In genomic region chr9:89493181-89493580, GRCh38 we compare ENCODE assay signal across 17 cellular contexts. TPM values are rescaled to one million over a fixed set of nuclear protein-coding genes. Genes with fewer than 3 reads are reported as not detected.
DNase-seq lines count a peak whose midpoint lies in the region; ATAC-seq and TF ChIP-seq lines count a peak whose summit lies in the region.
"Had no signal": no experiment of that assay in that cellular context is flagged by ENCODE, and none has a peak within 500 bp of the region (broad histone marks: within the 10 kb centered on the region; RNA-seq: fewer than 3 reads in every experiment).

No MANE protein-coding gene starts in this region.

- peaks cover 92% of the 10 kb centered on the region for H3K4me1 Mint-ChIP-seq in activated T-cell treated with anti-CD3 and anti-CD28 coated beads, Interleukin-2, amount 50 U/mL, for 72 hours (ENCODE audit: low read depth)
- peaks cover 80% of the 10 kb centered on the region for H3K4me1 Mint-ChIP-seq in activated CD8-positive, alpha-beta memory T cell treated with anti-CD3 and anti-CD28 coated beads, Interleukin-2, amount 10 ng/mL, durations not matched to agents 7 days and 5 days
- H3K4me1 Mint-ChIP-seq in glutamatergic neuron (ENCODE audit: low read depth, unreplicated experiment), result peaks cover 53% of the 10 kb centered on the region

- no peak for DNase-seq in activated T-cell treated with anti-CD3 and anti-CD28 coated beads, Interleukin-2, amount 50 U/mL, for 72 hours
- DNase-seq in activated T-cell treated with anti-CD3 and anti-CD28 coated beads for 4 hours, result no peak
- DNase-seq in activated CD8-positive, alpha-beta memory T cell treated with anti-CD3 and anti-CD28 coated beads, Interleukin-2, amount 10 ng/mL, durations not matched to agents 7 days and 5 days, result no peak
- no peak for DNase-seq in glutamatergic neuron
- no peak for DNase-seq in NCI-H2171 (lab: John Stamatoyannopoulos, UW)
- no peak for DNase-seq in NCI-H510A treated with DMSO at 0.1 percent for 48 hours (lab: John Stamatoyannopoulos, UW)
- DNase-seq: DMS 273 treated with DMSO at 0.1 percent for 48 hours; GOT3; NCI-H345; right lobe of liver; stimulated activated CD4-positive, alpha-beta T cell treated with anti-CD3 and anti-CD28 coated beads, Interleukin-4, amount 100 ng/mL, for 24 hours had no signal

- no peaks in the 10 kb centered on the region for H3K9me3 Mint-ChIP-seq in activated T-cell treated with anti-CD3 and anti-CD28 coated beads, Interleukin-2, amount 50 U/mL, for 72 hours
- H3K9me3 Mint-ChIP-seq in activated CD8-positive, alpha-beta memory T cell treated with anti-CD3 and anti-CD28 coated beads, Interleukin-2, amount 10 ng/mL, durations not matched to agents 7 days and 5 days (ENCODE audit: low read depth), result no peaks in the 10 kb centered on the region
- peaks cover 23% of the 10 kb centered on the region for H3K9me3 Mint-ChIP-seq in glutamatergic neuron (ENCODE audit: unreplicated experiment)

- peaks cover 37% of the 10 kb centered on the region for H3K4me1 ChIP-seq in thymus (ENCODE audit: control insufficient read depth, insufficient read depth, low read length)
- H3K4me1 ChIP-seq: right lobe of liver had no signal

- TF ChIP-seq CTCF in glutamatergic neuron (IDR thresholded peaks at IDR 0.05; ENCODE audit: partially characterized antibody, unreplicated experiment), result no peak

- 93% methylated on average over 6 of the region's 6 CpGs for WGBS in thymus

- peak overlapping the region; percentile 91 to 99 for H3K4me3 Mint-ChIP-seq in activated T-cell treated with anti-CD3 and anti-CD28 coated beads, Interleukin-2, amount 50 U/mL, for 72 hours
- H3K4me3 Mint-ChIP-seq in activated CD8-positive, alpha-beta memory T cell treated with anti-CD3 and anti-CD28 coated beads, Interleukin-2, amount 10 ng/mL, durations not matched to agents 7 days and 5 days, result peak overlapping the region; percentile 94
- H3K4me3 Mint-ChIP-seq in glutamatergic neuron (ENCODE audit: unreplicated experiment), result peak overlapping the region; percentile 87

- peak overlapping the region; percentile 44 for H3K27ac Mint-ChIP-seq in activated T-cell treated with anti-CD3 and anti-CD28 coated beads, Interleukin-2, amount 50 U/mL, for 72 hours
- H3K27ac Mint-ChIP-seq in activated CD8-positive, alpha-beta memory T cell treated with anti-CD3 and anti-CD28 coated beads, Interleukin-2, amount 10 ng/mL, durations not matched to agents 7 days and 5 days, result peak overlapping the region; percentile 69
- H3K27ac Mint-ChIP-seq in glutamatergic neuron (ENCODE audit: unreplicated experiment), result peak overlapping the region; percentile 87

- H3K27me3 Mint-ChIP-seq in activated T-cell treated with anti-CD3 and anti-CD28 coated beads, Interleukin-2, amount 50 U/mL, for 72 hours (ENCODE audit: low read depth), result no peaks in the 10 kb centered on the region
- no peaks in the 10 kb centered on the region for H3K27me3 Mint-ChIP-seq in activated CD8-positive, alpha-beta memory T cell treated with anti-CD3 and anti-CD28 coated beads, Interleukin-2, amount 10 ng/mL, durations not matched to agents 7 days and 5 days
- peaks cover 14% of the 10 kb centered on the region for H3K27me3 Mint-ChIP-seq in glutamatergic neuron (ENCODE audit: unreplicated experiment)

- H3K27ac ChIP-seq in thymus (ENCODE audit: low read depth), result peak overlapping the region; percentile 9
- H3K27ac ChIP-seq: right lobe of liver, vagina, VCaP had no signal

- no peak overlapping the region for H3K4me3 ChIP-seq in thymus (ENCODE audit: low read length)
- H3K4me3 ChIP-seq: K562, lung, right lobe of liver, vagina had no signal

- CTCF ChIA-PET in activated CD8-positive, alpha-beta memory T cell treated with anti-CD3 and anti-CD28 coated beads, Interleukin-2, amount 10 ng/mL, durations not matched to agents 7 days and 5 days (lab: Charles Lee), result interaction anchor here (1.3 kb wide), 1 partner anchor 56 kb away, joined by 7 read pairs; no protein-coding TSS in a partner anchor

- no peaks in the 10 kb centered on the region for H3K9me3 ChIP-seq in thymus (ENCODE audit: control insufficient read depth)
- H3K9me3 ChIP-seq: right lobe of liver, vagina had no signal

- no peaks in the 10 kb centered on the region for H3K27me3 ChIP-seq in thymus (ENCODE audit: control insufficient read depth, insufficient read depth)
- H3K27me3 ChIP-seq: right lobe of liver, vagina had no signal

- no peak for ATAC-seq in activated T-cell treated with anti-CD3 and anti-CD28 coated beads, Interleukin-2, amount 50 U/mL, for 72 hours (replicated peaks in 1 of 2)
- no peak for ATAC-seq in activated CD8-positive, alpha-beta memory T cell treated with anti-CD3 and anti-CD28 coated beads, Interleukin-2, amount 10 ng/mL, durations not matched to agents 7 days and 5 days
- no peak for ATAC-seq in GM19324 (IDR thresholded peaks at IDR 0.05; ENCODE audit: low FRiP score, unreplicated experiment)
- ATAC-seq: K562, right lobe of liver had no signal

- H3K36me3 ChIP-seq in thymus (ENCODE audit: control insufficient read depth, insufficient read depth), result no peaks in the 10 kb centered on the region
- H3K36me3 ChIP-seq: right lobe of liver, vagina had no signal

- peaks cover 6 to 13% of the 10 kb centered on the region in 2 donors for H3K36me3 Mint-ChIP-seq in activated T-cell treated with anti-CD3 and anti-CD28 coated beads, Interleukin-2, amount 50 U/mL, for 72 hours (ENCODE audit: insufficient read depth in 2 of 2)
- peaks cover 68% of the 10 kb centered on the region for H3K36me3 Mint-ChIP-seq in activated CD8-positive, alpha-beta memory T cell treated with anti-CD3 and anti-CD28 coated beads, Interleukin-2, amount 10 ng/mL, durations not matched to agents 7 days and 5 days
- no peaks in the 10 kb centered on the region for H3K36me3 Mint-ChIP-seq in glutamatergic neuron (ENCODE audit: unreplicated experiment)

RNA-seq across cellular contexts. Expression of gene SEMA4D, which starts 4.7 kb away (rescaled TPM):
- total RNA-seq in activated T-cell treated with anti-CD3 and anti-CD28 coated beads, Interleukin-2, amount 50 U/mL, for 72 hours, result 100 to 1,000 TPM; 182 to 198 TPM
- total RNA-seq in activated CD8-positive, alpha-beta memory T cell treated with anti-CD3 and anti-CD28 coated beads, Interleukin-2, amount 10 ng/mL, durations not matched to agents 7 days and 5 days, result 100 to 1,000 TPM; 408 to 525 TPM
- total RNA-seq in glutamatergic neuron (ENCODE audit: unreplicated experiment), result 192 TPM
- 62.1 TPM for polyA plus RNA-seq in thymus
